In the genomic region with DNA sequence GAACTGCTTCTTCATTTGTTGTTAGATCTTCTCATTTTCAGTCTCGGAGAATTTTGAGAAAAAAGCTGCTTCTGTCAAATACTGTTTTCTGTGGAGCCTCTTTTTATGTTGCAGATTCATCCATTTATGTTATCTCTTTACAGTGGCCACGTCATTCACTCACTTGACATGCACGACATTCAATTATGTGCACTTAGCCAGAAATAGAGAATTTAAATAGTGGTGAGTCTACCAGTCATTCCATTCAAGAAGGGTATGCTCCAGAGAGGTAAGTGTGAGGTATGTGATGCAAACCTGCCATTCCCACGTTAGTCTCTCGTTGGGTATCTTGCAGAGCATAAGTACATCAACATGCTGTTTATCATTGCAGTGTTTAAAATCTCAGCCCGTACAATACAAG, we compare ENCODE assay signal across 10 cellular contexts. TPM values are rescaled to one million over a fixed set of nuclear protein-coding genes. Genes with fewer than 3 reads are reported as not detected.
DNase-seq lines count a peak whose midpoint lies in the region; ATAC-seq and TF ChIP-seq lines count a peak whose summit lies in the region.
"Had no signal": no experiment of that assay in that cellular context is flagged by ENCODE, and none has a peak within 500 bp of the region (broad histone marks: within the 10 kb centered on the region; RNA-seq: fewer than 3 reads in every experiment).

No MANE protein-coding gene starts in this region.

- no peak overlapping the region for H3K4me2 ChIP-seq in trophoblast cell (ENCODE audit: low read length)

- no peak overlapping the region for H2BK5ac ChIP-seq in trophoblast cell (ENCODE audit: low read depth, low read length, poor library complexity)

- peaks cover 96% of the 10 kb centered on the region for H3K36me3 Mint-ChIP-seq in activated T-helper 17 cell treated with anti-CD3 and anti-CD28 coated beads, Interleukin-2, amount 50 U/mL, for 72 hours (ENCODE audit: low read depth)

- in situ Hi-C loops in transverse colon (cut with MboI; ENCODE audit: low pct_ligation_motif_present in 1 of 4, low pct_unique_long_range_greater_than_20kb in 1 of 4, low sequenced_read_pairs in 3 of 4) = no loop called here

- no peak overlapping the region for H2BK120ac ChIP-seq in trophoblast cell (ENCODE audit: insufficient read depth, low read length, poor library complexity)

- H3K36me3 ChIP-seq in trophoblast cell (ENCODE audit: control insufficient read depth in 1 of 2, insufficient read depth in 2 of 2, low read length in 2 of 2) (peaks cover 2 to 4% of the 10 kb centered on the region in 2 experiments), transverse colon (peaks cover 0 to 10% (median 0%) of the 10 kb centered on the region in 4 donors)
- H3K36me3 ChIP-seq: adrenal gland had no signal

- H3K79me1 ChIP-seq in trophoblast cell (ENCODE audit: low read length) = no peaks in the 10 kb centered on the region

- H3K4ac ChIP-seq in trophoblast cell (ENCODE audit: low read depth, low read length) = peak overlapping the region; percentile 24

- H3K14ac ChIP-seq in trophoblast cell (ENCODE audit: low read length) = no peak overlapping the region

- peaks cover 46% of the 10 kb centered on the region for H3K4me1 Mint-ChIP-seq in activated T-helper 17 cell treated with anti-CD3 and anti-CD28 coated beads, Interleukin-2, amount 50 U/mL, for 72 hours

- no peak overlapping the region for H3K18ac ChIP-seq in trophoblast cell (ENCODE audit: low read length)

- H3K79me2 ChIP-seq in trophoblast cell (ENCODE audit: control insufficient read depth, insufficient read depth, low read length, poor library complexity) = peaks cover 7% of the 10 kb centered on the region

- H3K27me3 Mint-ChIP-seq in activated T-helper 17 cell treated with anti-CD3 and anti-CD28 coated beads, Interleukin-2, amount 50 U/mL, for 72 hours = no peaks in the 10 kb centered on the region

- peak overlapping the region; percentile 85 for H3K4me3 Mint-ChIP-seq in activated T-helper 17 cell treated with anti-CD3 and anti-CD28 coated beads, Interleukin-2, amount 50 U/mL, for 72 hours

- no peaks in the 10 kb centered on the region for H3K27me3 ChIP-seq in trophoblast cell (ENCODE audit: insufficient read depth, low read length)
- H3K27me3 ChIP-seq in transverse colon = no peaks in the 10 kb centered on the region
- H3K27me3 ChIP-seq: adrenal gland had no signal

- no peak for TF ChIP-seq CTCF in transverse colon (IDR thresholded peaks at IDR 0.05)

- H2BK12ac ChIP-seq in trophoblast cell (ENCODE audit: low read length) = no peak overlapping the region

- H3K9me3 Mint-ChIP-seq in activated T-helper 17 cell treated with anti-CD3 and anti-CD28 coated beads, Interleukin-2, amount 50 U/mL, for 72 hours = no peaks in the 10 kb centered on the region

- TF ChIP-seq POLR2A in transverse colon (IDR thresholded peaks at IDR 0.05) = no peak

- peak; percentile 14 for DNase-seq in activated CD4-positive, alpha-beta T cell treated with anti-CD3 and anti-CD28 coated beads for 48 hours
- no peak for DNase-seq in activated CD4-positive, alpha-beta T cell treated with anti-CD3 and anti-CD28 coated beads, Interleukin-2, amount 50 U/mL, for 4 hours
- DNase-seq in trophoblast cell = no peak
- no peak for DNase-seq in NCI-H1417 treated with DMSO at 0.1 percent for 48 hours (lab: John Stamatoyannopoulos, UW)
- DNase-seq in transverse colon = no peak
- DNase-seq in C1 segment of cervical spinal cord (lab: John Stamatoyannopoulos, UW) = no peak
- DNase-seq: adrenal gland, NCI-H2029 had no signal

- H4K8ac ChIP-seq in trophoblast cell (ENCODE audit: low read depth, low read length) = no peak overlapping the region

- no peak overlapping the region for H4K12ac ChIP-seq in trophoblast cell (ENCODE audit: low read depth, low read length)

- no CpG with 5 or more reads among the region's 6 CpGs for WGBS in trophoblast cell (ENCODE audit: extremely low coverage, insufficient coverage, insufficient read length)
- WGBS in transverse colon (ENCODE audit: low coverage in 1 of 2), 2 donors = 75% methylated on average over 6 of the region's 6 CpGs

- TF ChIP-seq EP300 in transverse colon (IDR thresholded peaks at IDR 0.05; ENCODE audit: low read depth) = no peak

- H3K4me3 ChIP-seq in trophoblast cell (ENCODE audit: low read depth, low read length) (no peak overlapping the region), transverse colon (no peak overlapping the region)
- H3K4me3 ChIP-seq: adrenal gland had no signal

- H3K23ac ChIP-seq in trophoblast cell (ENCODE audit: low read length) = no peak overlapping the region

- H3K27ac Mint-ChIP-seq in activated T-helper 17 cell treated with anti-CD3 and anti-CD28 coated beads, Interleukin-2, amount 50 U/mL, for 72 hours = peak overlapping the region; percentile 99

- no peaks in the 10 kb centered on the region for H3K9me3 ChIP-seq in trophoblast cell (ENCODE audit: insufficient read depth, low read depth, low read length)
- no peaks in the 10 kb centered on the region for H3K9me3 ChIP-seq in transverse colon
- H3K9me3 ChIP-seq: adrenal gland had no signal

- ATAC-seq in HG02852 (IDR thresholded peaks at IDR 0.05; ENCODE audit: unreplicated experiment) = peak; percentile 27
- peak; percentile 61 for ATAC-seq in activated T-helper 17 cell treated with anti-CD3 and anti-CD28 coated beads, Interleukin-2, amount 50 U/mL, for 72 hours (replicated peaks)

- no peak overlapping the region for H2AK5ac ChIP-seq in trophoblast cell (ENCODE audit: low read length)

- H4K91ac ChIP-seq in trophoblast cell (ENCODE audit: low read depth, low read length) = no peak overlapping the region

- no peak overlapping the region for H2AFZ ChIP-seq in trophoblast cell (ENCODE audit: insufficient read depth, low read length, poor library complexity)

- no peak overlapping the region for H3K9ac ChIP-seq in trophoblast cell (ENCODE audit: low read length)

- H3K27ac ChIP-seq in trophoblast cell (ENCODE audit: low read depth, low read length) (peak overlapping the region; percentile 33), transverse colon (no peak overlapping the region)

- intact Hi-C loops in transverse colon (cut with DNase I; ENCODE audit: low total_unique reads) = no loop called here

- H3K4me1 ChIP-seq in trophoblast cell (ENCODE audit: control insufficient read depth in 1 of 2, insufficient read depth in 2 of 2, low read length in 2 of 2) (peaks cover 0 to 2% of the 10 kb centered on the region in 2 experiments), transverse colon (peaks cover 4 to 64% (median 11%) of the 10 kb centered on the region in 4 donors)

RNA-seq across cellular contexts. Expression of a gene that starts 9.8 kb away (rescaled TPM):
- 100 to 1,000 TPM; 154 to 222 TPM for total RNA-seq in activated T-helper 17 cell treated with anti-CD3 and anti-CD28 coated beads, Interleukin-2, amount 50 U/mL, for 72 hours
- polyA plus RNA-seq in trophoblast cell (2013) = 70.2 and 72.1 TPM in 2 replicates
- 10 to 100 TPM; 33.8 to 92.4 (median 55.4) TPM for total RNA-seq in transverse colon

RNA-seq across cellular contexts. Expression of a gene that starts 30.3 kb away (rescaled TPM):
- total RNA-seq in activated T-helper 17 cell treated with anti-CD3 and anti-CD28 coated beads, Interleukin-2, amount 50 U/mL, for 72 hours = 10 to 100 TPM; 33.1 to 59.3 TPM
- polyA plus RNA-seq in trophoblast cell (2013) = 21.9 and 22.2 TPM in 2 replicates
- 100 to 1,000 TPM in 1 of 4 donors, 10 to 100 TPM in 3; 10.9 to 151 (median 17.0) TPM for total RNA-seq in transverse colon
